34 cellular contexts compared by ENCODE assay signal in genomic region chr2:199465988-199466703, GRCh38. TPM values are rescaled to one million over a fixed set of nuclear protein-coding genes. Genes with fewer than 3 reads are reported as not detected.
DNase-seq lines count a peak whose midpoint lies in the region; ATAC-seq, FAIRE-seq and TF ChIP-seq lines count a peak whose summit lies in the region.
"Had no signal": no experiment of that assay in that cellular context is flagged by ENCODE, and none has a peak within 500 bp of the region (broad histone marks: within the 10 kb centered on the region; RNA-seq: fewer than 3 reads in every experiment).

No MANE protein-coding gene starts in this region.

- TF ChIP-seq POLR2A in HepG2 (IDR thresholded peaks at IDR 0.05; ENCODE audit: insufficient read depth in 1 of 2, low read depth in 2 of 2, low read length in 2 of 2) (no peak), right lobe of liver (IDR thresholded peaks at IDR 0.05) (no peak)

- no peak overlapping the region for H3K4me2 ChIP-seq in HepG2 (ENCODE audit: low read depth, low read length)
- H3K4me2 ChIP-seq in neural progenitor cell: no peak overlapping the region
- H3K4me2 ChIP-seq: A549, PC-9 had no signal

- H3K9ac ChIP-seq in HepG2 (ENCODE audit: insufficient read depth, low read depth, low read length): no peak overlapping the region
- no peak overlapping the region for H3K9ac ChIP-seq in endodermal cell (ENCODE audit: extremely low read depth, low read length, poor library complexity, severe bottlenecking)
- no peak overlapping the region for H3K9ac ChIP-seq in neural progenitor cell

- peaks cover 28% of the 10 kb centered on the region for H3K4me1 Mint-ChIP-seq in endodermal cell
- H3K4me1 Mint-ChIP-seq in neural progenitor cell: peaks cover 24% of the 10 kb centered on the region

- H3K27ac ChIP-seq in HepG2 (ENCODE audit: extremely low read length, insufficient read depth, low read length): no peak overlapping the region
- H3K27ac ChIP-seq in right lobe of liver: no peak overlapping the region
- no peak overlapping the region for H3K27ac ChIP-seq in endodermal cell (ENCODE audit: low read depth, low read length)
- H3K27ac ChIP-seq in neural progenitor cell: no peak overlapping the region
- H3K27ac ChIP-seq in psoas muscle: no peak overlapping the region
- H3K27ac ChIP-seq: A549, adrenal gland, body of pancreas, esophagus squamous epithelium, foreskin keratinocyte, PC-9, SK-N-MC, upper lobe of right lung had no signal

- POLR2A ChIA-PET in HepG2 (lab: Yijun Ruan, JAX): no interaction called here

- H3K27me3 Mint-ChIP-seq in endodermal cell (ENCODE audit: insufficient read depth): peaks cover 98% of the 10 kb centered on the region
- peaks cover 88% of the 10 kb centered on the region for H3K27me3 Mint-ChIP-seq in neural progenitor cell (ENCODE audit: insufficient read depth, low read depth)

- H3K27ac Mint-ChIP-seq in endodermal cell (no peak overlapping the region), neural progenitor cell (no peak overlapping the region)
- H3K27ac Mint-ChIP-seq: activated CD8-positive, alpha-beta memory T cell treated with anti-CD3 and anti-CD28 coated beads, Interleukin-2, amount 10 ng/mL, durations not matched to agents 7 days and 5 days had no signal

- H3K9me3 Mint-ChIP-seq in endodermal cell (no peaks in the 10 kb centered on the region), neural progenitor cell (peaks cover 4% of the 10 kb centered on the region)

- CTCF ChIA-PET in HepG2 (lab: Yijun Ruan, JAX; ENCODE audit: low intra/inter-chr PET ratio, low total read pairs): no interaction called here

- H3K79me2 ChIP-seq in HepG2 (ENCODE audit: insufficient read depth, low read length) (no peaks in the 10 kb centered on the region), neural progenitor cell (ENCODE audit: low read depth) (no peaks in the 10 kb centered on the region)

- H3K4me3 Mint-ChIP-seq in endodermal cell (no peak overlapping the region), neural progenitor cell (no peak overlapping the region)
- H3K4me3 Mint-ChIP-seq: activated CD8-positive, alpha-beta memory T cell treated with anti-CD3 and anti-CD28 coated beads, Interleukin-2, amount 10 ng/mL, durations not matched to agents 7 days and 5 days; activated T-cell treated with anti-CD3 and anti-CD28 coated beads, Interleukin-2, amount 50 U/mL, for 4 hours had no signal

- intact Hi-C loops in HepG2 (cut with micrococcal nuclease; ENCODE audit: unreplicated experiment): no loop called here
- intact Hi-C loops in right lobe of liver (cut with DNase I): no loop called here
- intact Hi-C loops in psoas muscle (cut with DNase I): no loop called here

- no peaks in the 10 kb centered on the region for H3K36me3 Mint-ChIP-seq in endodermal cell (ENCODE audit: low read depth)
- no peaks in the 10 kb centered on the region for H3K36me3 Mint-ChIP-seq in neural progenitor cell

- peaks cover 28 to 97% of the 10 kb centered on the region in 2 experiments for H3K27me3 ChIP-seq in HepG2 (ENCODE audit: control insufficient read depth in 1 of 2, insufficient read depth in 2 of 2, low read length in 2 of 2)
- peaks cover 16 to 71% of the 10 kb centered on the region in 2 donors for H3K27me3 ChIP-seq in right lobe of liver
- H3K27me3 ChIP-seq in endodermal cell (ENCODE audit: control insufficient read depth, insufficient read depth, low read length, poor library complexity, severe bottlenecking): peaks cover 100% of the 10 kb centered on the region
- H3K27me3 ChIP-seq in neural progenitor cell: peaks cover 100% of the 10 kb centered on the region
- peaks cover 0 to 99% (median 65%) of the 10 kb centered on the region in 3 donors for H3K27me3 ChIP-seq in psoas muscle (ENCODE audit: insufficient read depth in 3 of 3, low read length in 2 of 3)

- H2AFZ ChIP-seq in HepG2 (ENCODE audit: low read length) (no peak overlapping the region), neural progenitor cell (replicated peaks) (no peak overlapping the region)
- H2AFZ ChIP-seq: PC-9 had no signal

- H3K9me3 ChIP-seq in HepG2 (ENCODE audit: low read length) (no peaks in the 10 kb centered on the region), right lobe of liver (no peaks in the 10 kb centered on the region), endodermal cell (ENCODE audit: control insufficient read depth, low read length) (no peaks in the 10 kb centered on the region), neural progenitor cell (ENCODE audit: low read depth) (no peaks in the 10 kb centered on the region), psoas muscle (no peaks in the 10 kb centered on the region)
- H3K9me3 ChIP-seq: A549, adrenal gland, body of pancreas, upper lobe of right lung had no signal

- H3K4me1 ChIP-seq in HepG2 (ENCODE audit: insufficient read depth, low read length) (peaks cover 22% of the 10 kb centered on the region), right lobe of liver (peaks cover 0 to 28% (median 7%) of the 10 kb centered on the region in 4 donors), endodermal cell (ENCODE audit: control insufficient read depth, insufficient read depth, low read length) (peaks cover 16% of the 10 kb centered on the region), neural progenitor cell (peaks cover 16% of the 10 kb centered on the region), psoas muscle (peaks cover 44% of the 10 kb centered on the region)
- H3K4me1 ChIP-seq: foreskin keratinocyte had no signal

- ATAC-seq in HepG2: no peak
- ATAC-seq in right lobe of liver: no peak
- no peak for ATAC-seq in psoas muscle
- no peak for ATAC-seq in HG02763 (IDR thresholded peaks at IDR 0.05; ENCODE audit: unreplicated experiment)
- no peak for ATAC-seq in GM18858 (IDR thresholded peaks at IDR 0.05; ENCODE audit: unreplicated experiment)
- ATAC-seq: A549; activated CD8-positive, alpha-beta memory T cell treated with anti-CD3 and anti-CD28 coated beads, Interleukin-2, amount 10 ng/mL, durations not matched to agents 7 days and 5 days; activated T-cell treated with anti-CD3 and anti-CD28 coated beads, Interleukin-2, amount 50 U/mL, for 4 hours; body of pancreas; foreskin keratinocyte; upper lobe of right lung had no signal

- H4K20me1 ChIP-seq in HepG2 (ENCODE audit: insufficient read depth, low read length) (peaks cover 3% of the 10 kb centered on the region; the same call in 1 of the 2 replicates), neural progenitor cell (ENCODE audit: low read depth) (peaks cover 82% of the 10 kb centered on the region)

- peaks cover 18% of the 10 kb centered on the region for H3F3A ChIP-seq in neural progenitor cell (ENCODE audit: low read depth)

- H3K4me3 ChIP-seq in HepG2 (replicated peaks in 1 of 3; ENCODE audit: insufficient read depth in 1 of 3, low read depth in 2 of 3, low read length in 3 of 3): no peak overlapping the region
- H3K4me3 ChIP-seq in right lobe of liver: no peak overlapping the region
- H3K4me3 ChIP-seq in endodermal cell (ENCODE audit: low read length): no peak overlapping the region
- H3K4me3 ChIP-seq in neural progenitor cell: no peak overlapping the region
- no peak overlapping the region for H3K4me3 ChIP-seq in psoas muscle
- H3K4me3 ChIP-seq: A549, adrenal gland, body of pancreas, esophagus squamous epithelium, PC-9, SK-N-MC, upper lobe of right lung had no signal

- WGBS in HepG2 (ENCODE audit: low lambda C conversion rate): 24% methylated on average over 11 of the region's 11 CpGs
- WGBS in right lobe of liver (ENCODE audit: insufficient coverage, low coverage, low lambda C conversion rate, missing lambda C conversion rate): 12% methylated on average over 11 of the region's 11 CpGs
- WGBS in endodermal cell (ENCODE audit: insufficient coverage in 1 of 2, insufficient read length in 1 of 2), 2 experiments: 8 to 24% methylated on average over 8 to 11 of the region's 11 CpGs
- 25 to 39% (median 29%) methylated on average over 11 of the region's 11 CpGs for WGBS in psoas muscle, 3 donors

- FAIRE-seq in HepG2 (lab: Jason Lieb, UNC): no peak
- FAIRE-seq: A549, D721Med had no signal

- TF ChIP-seq RAD21 in HepG2 (CRISPR knock-in tag; IDR thresholded peaks at IDR 0.05): no peak

- TF ChIP-seq EP300 in HepG2 (IDR thresholded peaks at IDR 0.05; ENCODE audit: low read depth in 2 of 2, low read length in 2 of 2): no peak
- TF ChIP-seq EP300 in HepG2 (CRISPR knock-in tag; IDR thresholded peaks at IDR 0.05; ENCODE audit: borderline replicate concordance): no peak

- DNase-seq in HepG2 (ENCODE audit: low spot score): no peak
- DNase-seq in right lobe of liver: no peak
- DNase-seq in endodermal cell: peak; percentile 65
- peak; percentile 28 for DNase-seq in neural progenitor cell (ENCODE audit: low spot score)
- no peak for DNase-seq in psoas muscle
- DNase-seq in activated T-cell treated with anti-CD3 and anti-CD28 coated beads, Interleukin-2, amount 50 U/mL, for 48 hours: no peak
- DNase-seq: activated CD4-positive, alpha-beta T cell treated with anti-CD3 and anti-CD28 coated beads, Interleukin-2, amount 50 U/mL, for 4 hours; activated CD4-positive, CD25-positive, alpha-beta regulatory T cell; activated CD8-positive, alpha-beta memory T cell treated with anti-CD3 and anti-CD28 coated beads, Interleukin-2, amount 10 ng/mL, durations not matched to agents 7 days and 5 days; activated T-cell treated with anti-CD3 and anti-CD28 coated beads, Interleukin-2, amount 50 U/mL, for 4 hours; adrenal gland; body of pancreas; CD4-positive, alpha-beta memory T cell; dermis blood vessel endothelial cell; esophagus squamous epithelium; foreskin keratinocyte; head of caudate nucleus; IMR-90; kidney glomerular epithelial cell; mammary epithelial cell; MV-4-11; NCI-H1436; NCI-H2081; NCI-H526; NK-92 treated with Interleukin-12 subunit alpha and Interleukin-12 subunit beta, amount 100 ng/mL, for 24 hours; PC-9; stimulated activated naive CD4-positive, alpha-beta T cell; T-helper 1 cell; upper lobe of right lung had no signal

- no peaks in the 10 kb centered on the region for H3K36me3 ChIP-seq in HepG2 (replicated peaks in 1 of 2; ENCODE audit: control insufficient read depth in 1 of 2, insufficient read depth in 2 of 2, low read length in 2 of 2)
- no peaks in the 10 kb centered on the region for H3K36me3 ChIP-seq in right lobe of liver
- no peaks in the 10 kb centered on the region for H3K36me3 ChIP-seq in endodermal cell (ENCODE audit: control insufficient read depth, insufficient read depth, low read length)
- no peaks in the 10 kb centered on the region for H3K36me3 ChIP-seq in neural progenitor cell
- H3K36me3 ChIP-seq in psoas muscle (ENCODE audit: insufficient read depth in 1 of 2, low read depth in 1 of 2): no peaks in the 10 kb centered on the region
- H3K36me3 ChIP-seq: adrenal gland, esophagus squamous epithelium, upper lobe of right lung had no signal

- no peak for TF ChIP-seq CTCF in HepG2 (CRISPR knock-in tag; IDR thresholded peaks at IDR 0.05)
- no peak for TF ChIP-seq CTCF in right lobe of liver (IDR thresholded peaks at IDR 0.05)
- no peak for TF ChIP-seq CTCF in endodermal cell (conservative IDR thresholded peaks at IDR 0.05)
- TF ChIP-seq CTCF in neural progenitor cell (IDR thresholded peaks at IDR 0.05): no peak
- TF ChIP-seq CTCF in psoas muscle (IDR thresholded peaks at IDR 0.05): no peak

- in situ Hi-C loops in HepG2 (cut with HindIII; ENCODE audit: extremely low pct_ligation_motif_present, low pct_unique_long_range_greater_than_20kb): no loop called here

- no TSS peak for BruUV-seq in HepG2 (replicated peaks; lab: Mats Ljungman, UMichigan)

RNA-seq across cellular contexts. Expression of gene SATB2, which starts 8.4 kb away (rescaled TPM):
- total RNA-seq in HepG2 (2016; rRNA removed; fragmentation: Illumina TruSeq; extraction: Trizol): 5.2 and 5.5 TPM in 2 replicates
- 33.3 and 40.2 TPM in 2 replicates for total RNA-seq in HepG2 (2016; cell fraction: cytosol; rRNA removed; fragmentation: Illumina TruSeq; extraction: Trizol; ENCODE audit: low read depth)
- 4.6 and 5.5 TPM in 2 replicates for total RNA-seq in HepG2 (2016; cell fraction: insoluble cytoplasmic fraction; rRNA removed; fragmentation: Illumina TruSeq; extraction: Trizol)
- 10.3 and 11.5 TPM in 2 replicates for total RNA-seq in HepG2 (2016; cell fraction: membrane; rRNA removed; fragmentation: Illumina TruSeq; extraction: Trizol)
- 14.8 and 18.4 TPM in 2 replicates for total RNA-seq in HepG2 (2016; cell fraction: nucleus; rRNA removed; fragmentation: Illumina TruSeq; extraction: Trizol)
- 2.5 and 4.3 TPM in 2 replicates for polyA plus RNA-seq in HepG2 (2011; rRNA removed)
- 1.4 and 1.8 TPM in 2 replicates for polyA plus RNA-seq in HepG2 (2011; cell fraction: cytosol; rRNA removed)
- polyA plus RNA-seq in HepG2 (2011; cell fraction: nucleus; rRNA removed): 10.0 and 10.6 TPM in 2 replicates
- 2.3 and 3.7 TPM in 2 replicates for polyA plus RNA-seq in HepG2 (2012)
- 0.33 and 0.40 TPM in 2 replicates for polyA plus RNA-seq in HepG2 (2016; cell fraction: cytosol; fragmentation: Illumina TruSeq; extraction: Trizol; ENCODE audit: low read depth)
- polyA plus RNA-seq in HepG2 (2016; cell fraction: insoluble cytoplasmic fraction; fragmentation: Illumina TruSeq; extraction: Trizol; ENCODE audit: low read depth): 6.6 and 7.2 TPM in 2 replicates
- polyA plus RNA-seq in HepG2 (2016; cell fraction: membrane; fragmentation: Illumina TruSeq; extraction: Trizol; ENCODE audit: low read depth): 1.7 and 1.9 TPM in 2 replicates
- 12.5 and 13.9 TPM in 2 replicates for polyA plus RNA-seq in HepG2 (2016; cell fraction: nucleus; fragmentation: Illumina TruSeq; extraction: Trizol; ENCODE audit: insufficient read depth, low read depth)
- polyA minus RNA-seq in HepG2 (2011; rRNA and poly(A)+ RNA removed; ENCODE audit: low replicate concordance): 4.6 and 7.1 TPM in 2 replicates
- 2.8 and 3.7 TPM in 2 replicates for polyA minus RNA-seq in HepG2 (2011; cell fraction: cytosol; rRNA and poly(A)+ RNA removed)
- polyA minus RNA-seq in HepG2 (2011; cell fraction: nucleus; rRNA and poly(A)+ RNA removed): 19.8 and 22.8 TPM in 2 replicates
- total RNA-seq in right lobe of liver: 1 to 10 TPM; 3.3 to 8.5 (median 6.0) TPM
- 1 to 10 TPM; 2.4 to 3.0 TPM for total RNA-seq in endodermal cell
- polyA plus RNA-seq in endodermal cell (2013, experiment 1 of 2): 5.4 TPM
- 5.7 TPM for polyA plus RNA-seq in endodermal cell (2013, experiment 2 of 2)
- 2.2 and 3.7 TPM in 2 replicates for total RNA-seq in neural progenitor cell (ENCODE audit: low replicate concordance)
- 1 to 10 TPM in 3 of 4 donors, under 1 TPM in 1; 0.99 to 2.4 (median 1.9) TPM for total RNA-seq in psoas muscle
- polyA plus RNA-seq in psoas muscle: 1 to 10 TPM in 1 of 3 donors, under 1 TPM in 2; 0.46 to 1.6 (median 0.55) TPM
- polyA plus RNA-seq: CD4-positive, alpha-beta memory T cell had no signal

Comparison
In these comparisons a context has a peak if more than half of its experiments do, and no peak if none do; other contexts are left out.
1. DNase-seq: peak in endodermal cell (single experiment) and neural progenitor cell (single experiment); none in HepG2 (single experiment), right lobe of liver (0 of 3), psoas muscle (0 of 2) and activated T-cell treated with anti-CD3 and anti-CD28 coated beads, Interleukin-2, amount 50 U/mL, for 48 hours (0 of 2).